Comparison of ENCODE assay signal across 1 cellular context in genomic region chr20:57896017-57896416, GRCh38.
TF ChIP-seq lines count a peak whose summit lies in the region.

No MANE protein-coding gene starts in this region.

TF ChIP-seq in GM23338, 12 proteins besides CTCF, POLR2A, EP300 and RAD21 (continued from another document):
- TF ChIP-seq EZH2phosphoT487 (IDR thresholded peaks at IDR 0.05; ENCODE audit: unreplicated experiment), result no peak
- TF ChIP-seq ZNF331 (CRISPR knock-in tag; IDR thresholded peaks at IDR 0.05; ENCODE audit: low read depth), result no peak
- no peak for TF ChIP-seq ETS1 (IDR thresholded peaks at IDR 0.05)
- no peak for TF ChIP-seq STAT1 (IDR thresholded peaks at IDR 0.05; ENCODE audit: unreplicated experiment)
- no peak for TF ChIP-seq NANOG (IDR thresholded peaks at IDR 0.05; ENCODE audit: borderline replicate concordance)
- no peak for TF ChIP-seq POLR2AphosphoS5 (IDR thresholded peaks at IDR 0.05; ENCODE audit: low read depth)
